16 cellular contexts compared by ENCODE assay signal in genomic region chr3:171966533-171967136, GRCh38.
DNase-seq lines count a peak whose midpoint lies in the region; ATAC-seq and TF ChIP-seq lines count a peak whose summit lies in the region.
"Had no signal": no experiment of that assay in that cellular context is flagged by ENCODE, and none has a peak within 500 bp of the region (broad histone marks: within the 10 kb centered on the region; RNA-seq: fewer than 3 reads in every experiment).

No MANE protein-coding gene starts in this region.

- H3K9me2 ChIP-seq in PC-9 (ENCODE audit: insufficient read depth) = no peaks in the 10 kb centered on the region; the same call in 1 of the 2 replicates

- POLR2A ChIA-PET in Caco-2 (lab: Charles Lee) = no interaction called here
- POLR2A ChIA-PET in PC-9 (lab: Charles Lee; ENCODE audit: unreplicated experiment) = no interaction called here

- H3K27ac ChIP-seq in PC-9 (peak overlapping the region; percentile 98), osteoblast (ENCODE audit: low read depth, low read length) (peak overlapping the region; percentile 90)
- H3K27ac ChIP-seq: foreskin keratinocyte had no signal

- H3K4me2 ChIP-seq in PC-9 (peak overlapping the region; percentile 58), osteoblast (ENCODE audit: insufficient read depth, low read length) (peak overlapping the region; percentile 41)

- H3K27me3 ChIP-seq in Caco-2 (replicated peaks; ENCODE audit: control insufficient read depth, insufficient read depth, low read length) (no peaks in the 10 kb centered on the region), PC-9 (ENCODE audit: insufficient read depth, low read depth) (no peaks in the 10 kb centered on the region), osteoblast (ENCODE audit: insufficient read depth, low read length) (no peaks in the 10 kb centered on the region)
- H3K27me3 ChIP-seq: foreskin keratinocyte had no signal

- CTCF ChIA-PET in Caco-2 (lab: Charles Lee) = no interaction called here
- CTCF ChIA-PET in PC-9 (lab: Charles Lee) = no interaction called here

- H3K79me2 ChIP-seq in PC-9 (ENCODE audit: low read depth) (0 out of 2 replicates have a peak, but pooled peaks cover 2% of the 10 kb centered on the region), osteoblast (ENCODE audit: insufficient read depth, low read length) (no peaks in the 10 kb centered on the region)

- peaks cover 9% of the 10 kb centered on the region for H3K9me3 Mint-ChIP-seq in Caco-2 (ENCODE audit: unreplicated experiment)
- H3K9me3 Mint-ChIP-seq in endothelial cell (ENCODE audit: unreplicated experiment) = no peaks in the 10 kb centered on the region
- H3K9me3 Mint-ChIP-seq in activated naive CD8-positive, alpha-beta T cell treated with anti-CD3 and anti-CD28 coated beads for 36 hours = peaks cover 2% of the 10 kb centered on the region
- H3K9me3 Mint-ChIP-seq: activated CD4-positive, alpha-beta memory T cell treated with anti-CD3 and anti-CD28 coated beads for 36 hours had no signal

- BruUV-seq in Caco-2 (replicated peaks; lab: Mats Ljungman, UMichigan) = no TSS peak
- BruUV-seq in PC-9 (replicated peaks; lab: Mats Ljungman, UMichigan) = TSS peak; percentile 99

- no peak for ATAC-seq in HG02588 (IDR thresholded peaks at IDR 0.05; ENCODE audit: unreplicated experiment)
- ATAC-seq: foreskin keratinocyte; stimulated activated effector memory CD8-positive, alpha-beta T cell treated with anti-CD3 and anti-CD28 coated beads, Interleukin-12 subunit alpha, Interleukin-12 subunit beta, amount 100 ng/mL, for 72 hours; T-helper 17 cell had no signal

- H3K9me3 ChIP-seq in Caco-2 (no peaks in the 10 kb centered on the region), PC-9 (ENCODE audit: insufficient read depth, low read depth) (peaks cover 7% of the 10 kb centered on the region), osteoblast (ENCODE audit: low read depth, low read length) (no peaks in the 10 kb centered on the region)

- no peak for TF ChIP-seq CTCF in Caco-2 (IDR thresholded peaks at IDR 0.05; ENCODE audit: insufficient read depth in 1 of 2, low read depth in 1 of 2, low read length in 1 of 2, severe bottlenecking in 1 of 2, unreplicated experiment in 1 of 2)
- no peak for TF ChIP-seq CTCF in PC-9 (conservative IDR thresholded peaks at IDR 0.05)
- no peak for TF ChIP-seq CTCF in endothelial cell (IDR thresholded peaks at IDR 0.05; ENCODE audit: unreplicated experiment)
- no peak for TF ChIP-seq CTCF in osteoblast (IDR thresholded peaks at IDR 0.05; ENCODE audit: extremely low read depth, low read depth, low read length)

- peak overlapping the region; percentile 69 for H2AFZ ChIP-seq in PC-9
- H2AFZ ChIP-seq in osteoblast (ENCODE audit: low read length) = peak overlapping the region; percentile 27

- DNase-seq in Caco-2 (no peak), PC-9 (no peak), endothelial cell (ENCODE audit: low spot score) (no peak), osteoblast (ENCODE audit: insufficient read length, low spot score, missing footprints) (no peak), ACHN (no peak)
- no peak for DNase-seq in activated naive CD8-positive, alpha-beta T cell treated with anti-CD3 and anti-CD28 coated beads for 36 hours
- DNase-seq in stimulated activated CD4-positive, alpha-beta T cell treated with anti-CD3 and anti-CD28 coated beads, Interleukin-2, amount 100 ng/mL, for 24 hours = no peak
- DNase-seq: activated CD4-positive, alpha-beta memory T cell treated with anti-CD3 and anti-CD28 coated beads for 36 hours; activated gamma-delta T cell treated with Interleukin-2 at 50 U/mL for 16 hours; foreskin keratinocyte; islet precursor cell; NCI-H146; nucleus accumbens; T-helper 17 cell had no signal

- no peaks in the 10 kb centered on the region for H3K27me3 Mint-ChIP-seq in Caco-2 (ENCODE audit: insufficient read depth, unreplicated experiment)
- peaks cover 7% of the 10 kb centered on the region for H3K27me3 Mint-ChIP-seq in endothelial cell (ENCODE audit: unreplicated experiment)
- H3K27me3 Mint-ChIP-seq in activated naive CD8-positive, alpha-beta T cell treated with anti-CD3 and anti-CD28 coated beads for 36 hours = no peaks in the 10 kb centered on the region
- H3K27me3 Mint-ChIP-seq: activated CD4-positive, alpha-beta memory T cell treated with anti-CD3 and anti-CD28 coated beads for 36 hours had no signal

- no peaks in the 10 kb centered on the region for H3K36me3 Mint-ChIP-seq in Caco-2 (ENCODE audit: insufficient read depth, unreplicated experiment)
- H3K36me3 Mint-ChIP-seq in endothelial cell (ENCODE audit: low read depth, unreplicated experiment) = no peaks in the 10 kb centered on the region
- H3K36me3 Mint-ChIP-seq in activated naive CD8-positive, alpha-beta T cell treated with anti-CD3 and anti-CD28 coated beads for 36 hours = no peaks in the 10 kb centered on the region
- H3K36me3 Mint-ChIP-seq: activated CD4-positive, alpha-beta memory T cell treated with anti-CD3 and anti-CD28 coated beads for 36 hours; stimulated activated effector memory CD8-positive, alpha-beta T cell treated with anti-CD3 and anti-CD28 coated beads, Interleukin-12 subunit alpha, Interleukin-12 subunit beta, amount 100 ng/mL, for 72 hours had no signal

- H4K20me1 ChIP-seq in PC-9 (ENCODE audit: insufficient read depth) = no peaks in the 10 kb centered on the region
- no peaks in the 10 kb centered on the region for H4K20me1 ChIP-seq in osteoblast (ENCODE audit: insufficient read depth, low read length)

- in situ Hi-C loops in ACHN (cut with HindIII; ENCODE audit: low pct_ligation_motif_present, low pct_unique_long_range_greater_than_20kb, low sequenced_read_pairs) = no loop called here

- H3K4me1 Mint-ChIP-seq in Caco-2 (ENCODE audit: low read depth, unreplicated experiment) (peaks cover 15% of the 10 kb centered on the region), endothelial cell (ENCODE audit: unreplicated experiment) (peaks cover 21% of the 10 kb centered on the region)
- peaks cover 12% of the 10 kb centered on the region for H3K4me1 Mint-ChIP-seq in activated naive CD8-positive, alpha-beta T cell treated with anti-CD3 and anti-CD28 coated beads for 36 hours
- H3K4me1 Mint-ChIP-seq: T-helper 17 cell had no signal

- H3K4me3 ChIP-seq in Caco-2 (ENCODE audit: low read depth, low read length) = no peak overlapping the region
- H3K4me3 ChIP-seq in PC-9 = no peak overlapping the region
- no peak overlapping the region for H3K4me3 ChIP-seq in osteoblast (ENCODE audit: insufficient read depth, low read length)

- H3F3A ChIP-seq in PC-9 (ENCODE audit: insufficient read depth, low read depth) = peaks cover 28% of the 10 kb centered on the region

- no peak overlapping the region for H3K4me3 Mint-ChIP-seq in Caco-2 (ENCODE audit: unreplicated experiment)
- no peak overlapping the region for H3K4me3 Mint-ChIP-seq in endothelial cell (ENCODE audit: unreplicated experiment)
- no peak overlapping the region for H3K4me3 Mint-ChIP-seq in activated naive CD8-positive, alpha-beta T cell treated with anti-CD3 and anti-CD28 coated beads for 36 hours
- H3K4me3 Mint-ChIP-seq: activated CD4-positive, alpha-beta memory T cell treated with anti-CD3 and anti-CD28 coated beads for 36 hours; stimulated activated effector memory CD8-positive, alpha-beta T cell treated with anti-CD3 and anti-CD28 coated beads, Interleukin-12 subunit alpha, Interleukin-12 subunit beta, amount 100 ng/mL, for 72 hours; T-helper 17 cell had no signal

- intact Hi-C loops in Caco-2 (cut with micrococcal nuclease; ENCODE audit: unreplicated experiment) (no loop called here), PC-9 (cut with micrococcal nuclease; ENCODE audit: unreplicated experiment) (loop anchor here (10.0 kb wide), 1 partner anchor 122 kb away; the partner anchor contains the start of gene TMEM212)

- H3K36me3 ChIP-seq in Caco-2 (ENCODE audit: control insufficient read depth, insufficient read depth, low read length) = no peaks in the 10 kb centered on the region
- H3K36me3 ChIP-seq in PC-9 (ENCODE audit: low read depth) = no peaks in the 10 kb centered on the region; the same call in 1 of the 2 replicates
- no peaks in the 10 kb centered on the region for H3K36me3 ChIP-seq in osteoblast (ENCODE audit: insufficient read depth, low read length)

- H3K27ac Mint-ChIP-seq in Caco-2 (ENCODE audit: unreplicated experiment) (peak overlapping the region; percentile 84), endothelial cell (ENCODE audit: unreplicated experiment) (peak overlapping the region; percentile 28)
- H3K27ac Mint-ChIP-seq in activated naive CD8-positive, alpha-beta T cell treated with anti-CD3 and anti-CD28 coated beads for 36 hours = no peak overlapping the region
- H3K27ac Mint-ChIP-seq: activated CD4-positive, alpha-beta memory T cell treated with anti-CD3 and anti-CD28 coated beads for 36 hours; stimulated activated effector memory CD8-positive, alpha-beta T cell treated with anti-CD3 and anti-CD28 coated beads, Interleukin-12 subunit alpha, Interleukin-12 subunit beta, amount 100 ng/mL, for 72 hours; T-helper 17 cell had no signal

- H3K4me1 ChIP-seq in Caco-2 (peaks cover 5% of the 10 kb centered on the region; the same call in 1 of the 2 replicates), PC-9 (replicated peaks; ENCODE audit: insufficient read depth) (peaks cover 47% of the 10 kb centered on the region), osteoblast (ENCODE audit: insufficient read depth, low read length) (peaks cover 31% of the 10 kb centered on the region)
- H3K4me1 ChIP-seq: foreskin keratinocyte had no signal
